Comparison of ENCODE assay signal across 8 cellular contexts in genomic region chr4:52051213-52051614, GRCh38. TPM values are rescaled to one million over a fixed set of nuclear protein-coding genes. Genes with fewer than 3 reads are reported as not detected.
DNase-seq lines count a peak whose midpoint lies in the region; ATAC-seq, FAIRE-seq and TF ChIP-seq lines count a peak whose summit lies in the region.

TSS of gene SPATA18 (plus strand) at chr4:52051304. CDS start at chr4:52051705, 401 bp downstream.

- 0 to 4% (median 1%) methylated on average over 38 to 44 of the region's 44 CpGs for WGBS in small intestine, 3 donors

- H3K27ac ChIP-seq in astrocyte (ENCODE audit: low read depth, low read length) (peak within 1 kb of the TSS; percentile 76), small intestine (ENCODE audit: low read depth in 1 of 2, low read length in 1 of 2) (peak within 1 kb of the TSS in 1 of 2 donors; percentile 42)

- CTCF ChIA-PET in AG04449 (lab: Yijun Ruan, JAX) = no interaction called here

- H3K36me3 Mint-ChIP-seq in astrocyte (ENCODE audit: low read depth, unreplicated experiment) = no peaks in the 10 kb centered on the region

- H3K9ac ChIP-seq in astrocyte (ENCODE audit: low read length) (peak within 1 kb of the TSS; percentile 86), iPS-15b (ENCODE audit: low read depth, low read length) (peak within 1 kb of the TSS; percentile 70)

- H2AFZ ChIP-seq in astrocyte (ENCODE audit: low read depth, low read length) = peak within 1 kb of the TSS; percentile 96

- TF ChIP-seq CTCF in AG04449 (IDR thresholded peaks at IDR 0.05; ENCODE audit: insufficient read depth, low read length, missing control alignments) = no peak
- no peak for TF ChIP-seq CTCF in astrocyte (IDR thresholded peaks at IDR 0.05; ENCODE audit: insufficient read depth, low read depth, low read length)

- peaks cover 14% of the 10 kb centered on the region for H3K4me1 Mint-ChIP-seq in astrocyte (ENCODE audit: low read depth, unreplicated experiment)

- ATAC-seq in GM18519 (IDR thresholded peaks at IDR 0.05; ENCODE audit: low FRiP score, unreplicated experiment) (peak; percentile 35), HG03095 (IDR thresholded peaks at IDR 0.05; ENCODE audit: unreplicated experiment) (peak; percentile 33)

- H3K27ac Mint-ChIP-seq in astrocyte (ENCODE audit: unreplicated experiment) = peak within 1 kb of the TSS; percentile 95

- H3K4me3 ChIP-seq in AG04449 (ENCODE audit: low read depth, low read length) (peak within 1 kb of the TSS; percentile 64), astrocyte (ENCODE audit: insufficient read depth, low read depth, low read length) (peak within 1 kb of the TSS; percentile 82), iPS-15b (ENCODE audit: low read depth, low read length) (peak within 1 kb of the TSS; percentile 84), small intestine (ENCODE audit: low read depth in 1 of 2, low read length in 2 of 2) (peak within 1 kb of the TSS; percentile 32 to 58)

- no peak for DNase-seq in AG04449 (ENCODE audit: low read depth, low spot score)
- DNase-seq in astrocyte (ENCODE audit: low read depth) = peak; percentile 10
- DNase-seq in small intestine = peak; percentile 67
- no peak for DNase-seq in SW 1271 (lab: John Stamatoyannopoulos, UW)
- DNase-seq in cerebellar cortex (ENCODE audit: low spot score) = no peak

- no peaks in the 10 kb centered on the region for H3K9me3 ChIP-seq in astrocyte (ENCODE audit: insufficient read depth, low read depth, low read length)
- no peaks in the 10 kb centered on the region for H3K9me3 ChIP-seq in iPS-15b (ENCODE audit: control insufficient read depth, insufficient read depth, low read length)
- no peaks in the 10 kb centered on the region for H3K9me3 ChIP-seq in small intestine (ENCODE audit: control insufficient read depth, low read depth)

- no peaks in the 10 kb centered on the region for H3K27me3 Mint-ChIP-seq in astrocyte (ENCODE audit: low read depth, unreplicated experiment)

- no peaks in the 10 kb centered on the region for H4K20me1 ChIP-seq in astrocyte (ENCODE audit: insufficient read depth, low read length)

- POLR2A ChIA-PET in AG04449 (lab: Yijun Ruan, JAX) = no interaction called here

- H3K4me1 ChIP-seq in astrocyte (ENCODE audit: insufficient read depth, low read length) (peaks cover 7% of the 10 kb centered on the region), iPS-15b (ENCODE audit: control insufficient read depth, insufficient read depth, low read length) (peaks cover 4% of the 10 kb centered on the region), small intestine (ENCODE audit: control insufficient read depth in 2 of 2, insufficient read depth in 1 of 2, low read depth in 1 of 2, low read length in 1 of 2) (peaks cover 0 to 5% of the 10 kb centered on the region in 2 donors)

- peak within 1 kb of the TSS; percentile 95 for H3K4me3 Mint-ChIP-seq in astrocyte (ENCODE audit: unreplicated experiment)

- peaks cover 2% of the 10 kb centered on the region for H3K9me3 Mint-ChIP-seq in astrocyte (ENCODE audit: unreplicated experiment)

- H3K27me3 ChIP-seq in astrocyte (ENCODE audit: insufficient read depth, low read length) (no peaks in the 10 kb centered on the region), iPS-15b (ENCODE audit: control insufficient read depth, insufficient read depth, low read length) (peaks cover 27% of the 10 kb centered on the region), small intestine (ENCODE audit: control insufficient read depth in 2 of 2, insufficient read depth in 2 of 2, low read length in 2 of 2) (no peaks in the 10 kb centered on the region)

- FAIRE-seq in astrocyte (lab: Jason Lieb, UNC) (no peak), small intestine (lab: Jason Lieb, UNC) (no peak)

- H3K79me2 ChIP-seq in astrocyte (ENCODE audit: insufficient read depth, low read length) = no peaks in the 10 kb centered on the region

- H3K4me2 ChIP-seq in astrocyte (ENCODE audit: low read length) = peak within 1 kb of the TSS; percentile 100

- H3K36me3 ChIP-seq in astrocyte (ENCODE audit: insufficient read depth, low read length) = no peaks in the 10 kb centered on the region
- no peaks in the 10 kb centered on the region for H3K36me3 ChIP-seq in iPS-15b (ENCODE audit: control insufficient read depth, insufficient read depth, low read length)
- no peaks in the 10 kb centered on the region for H3K36me3 ChIP-seq in small intestine (ENCODE audit: control insufficient read depth in 2 of 2, insufficient read depth in 2 of 2, low read length in 2 of 2)

RNA-seq across cellular contexts. Expression of gene SPATA18, which starts in this region (rescaled TPM):
- 19.0 and 20.7 TPM in 2 replicates for total RNA-seq in astrocyte
- polyA plus RNA-seq in small intestine = 1 to 10 TPM in 2 of 3 donors, under 1 TPM in 1; 0.81 to 3.2 (median 1.1) TPM

Comparison
In these comparisons a context has a peak if more than half of its experiments do, and no peak if none do; other contexts are left out.
1. DNase-seq: peak in astrocyte (single experiment) and small intestine (single experiment); none in AG04449 (single experiment), SW 1271 (0 of 2) and cerebellar cortex (single experiment).
2. Peak in every context shown above with its lines, with median percentiles within 50 percentile points of each other: H3K4me3 ChIP-seq.